In genomic region chr4:139255581-139255980, GRCh38 we compare ENCODE assay signal across 9 cellular contexts. TPM values are rescaled to one million over a fixed set of nuclear protein-coding genes. Genes with fewer than 3 reads are reported as not detected.
DNase-seq lines count a peak whose midpoint lies in the region; ATAC-seq and TF ChIP-seq lines count a peak whose summit lies in the region.
"Not testable (repeated sequence)": the region's sequence is repeated elsewhere in the genome, so short reads cannot be mapped to it uniquely, and the experiment has no call there.
"Had no signal": no experiment of that assay in that cellular context is flagged by ENCODE, and none has a peak within 500 bp of the region (broad histone marks: within the 10 kb centered on the region; RNA-seq: fewer than 3 reads in every experiment).

No MANE protein-coding gene starts in this region.

- H3K79me1 ChIP-seq in IMR-90 (ENCODE audit: low read depth in 1 of 2, low read length in 2 of 2); mesenchymal stem cell (replicated peaks; ENCODE audit: low read length, poor library complexity, severe bottlenecking); trophoblast cell (ENCODE audit: low read length): not testable (repeated sequence)

- H4K5ac ChIP-seq in IMR-90 (ENCODE audit: low read depth, low read length): not testable (repeated sequence)

- not testable (repeated sequence) for H3K4me1 ChIP-seq in GM23338 (ENCODE audit: insufficient read depth); IMR-90 (ENCODE audit: control insufficient read depth, insufficient read depth, low read length); mesenchymal stem cell (ENCODE audit: control insufficient read depth, insufficient read depth, low read depth, low read length); trophoblast cell (ENCODE audit: control insufficient read depth in 1 of 2, insufficient read depth in 2 of 2, low read length in 2 of 2)
- peaks cover 42% of the 10 kb centered on the region for H3K4me1 ChIP-seq in OCI-LY7 (ENCODE audit: insufficient read depth, low read length, poor library complexity, severe bottlenecking)

- not testable (repeated sequence) for H3F3A ChIP-seq in GM23338 (replicated peaks; ENCODE audit: low read depth)

- not testable (repeated sequence) for H3K4me3 Mint-ChIP-seq in GM23338

- H2BK120ac ChIP-seq in IMR-90 (ENCODE audit: low read depth, low read length); mesenchymal stem cell (ENCODE audit: low read depth, low read length); trophoblast cell (ENCODE audit: insufficient read depth, low read length, poor library complexity): not testable (repeated sequence)

- not testable (repeated sequence) for H3K9me3 ChIP-seq in IMR-90 (ENCODE audit: control insufficient read depth, insufficient read depth, low read length); OCI-LY7 (ENCODE audit: low read length); mesenchymal stem cell (ENCODE audit: control insufficient read depth, low read length); trophoblast cell (ENCODE audit: insufficient read depth, low read depth, low read length)

- peak overlapping the region; percentile 8 for H2BK5ac ChIP-seq in IMR-90 (ENCODE audit: low read depth, low read length, poor library complexity, severe bottlenecking)
- not testable (repeated sequence) for H2BK5ac ChIP-seq in mesenchymal stem cell (ENCODE audit: low read depth, low read length, poor library complexity, severe bottlenecking); trophoblast cell (ENCODE audit: low read depth, low read length, poor library complexity)

- not testable (repeated sequence) for H3K9me2 ChIP-seq in GM23338 (ENCODE audit: insufficient read depth); OCI-LY7 (ENCODE audit: insufficient read depth, low read length)

- not testable (repeated sequence) for H3K56ac ChIP-seq in IMR-90 (ENCODE audit: extremely low read depth, insufficient read depth, low read length)

- not testable (repeated sequence) for H3K27ac ChIP-seq in GM23338 (ENCODE audit: low read depth); IMR-90 (ENCODE audit: insufficient read depth, low read length); OCI-LY7 (ENCODE audit: low read depth, low read length, poor library complexity, severe bottlenecking); trophoblast cell (ENCODE audit: low read depth, low read length)
- peak overlapping the region; percentile 61 for H3K27ac ChIP-seq in mesenchymal stem cell (ENCODE audit: low read length, poor library complexity, severe bottlenecking)

- H3K4me2 ChIP-seq in GM23338; IMR-90 (ENCODE audit: low read depth, low read length); OCI-LY7 (ENCODE audit: low read length); mesenchymal stem cell (ENCODE audit: low read length, poor library complexity, severe bottlenecking); trophoblast cell (ENCODE audit: low read length): not testable (repeated sequence)

- not testable (repeated sequence) for H3K14ac ChIP-seq in IMR-90 (replicated peaks; ENCODE audit: low read depth, low read length); mesenchymal stem cell (ENCODE audit: low read length in 2 of 2); trophoblast cell (ENCODE audit: low read length)

- not testable (repeated sequence) for H4K91ac ChIP-seq in IMR-90 (ENCODE audit: insufficient read depth, low read depth, low read length); mesenchymal stem cell (ENCODE audit: low read length); trophoblast cell (ENCODE audit: low read depth, low read length)

- H3K79me2 ChIP-seq in GM23338 (replicated peaks; ENCODE audit: insufficient read depth); OCI-LY7 (ENCODE audit: insufficient read depth, low read depth, low read length); trophoblast cell (ENCODE audit: control insufficient read depth, insufficient read depth, low read length, poor library complexity): not testable (repeated sequence)

- ATAC-seq in GM23338; IMR-90 (ENCODE audit: low read depth): not testable (repeated sequence)

- not testable (repeated sequence) for H2BK12ac ChIP-seq in mesenchymal stem cell (ENCODE audit: low read length in 2 of 2); trophoblast cell (ENCODE audit: low read length)

- not testable (repeated sequence) for H3K9ac ChIP-seq in IMR-90 (ENCODE audit: low read depth, low read length); mesenchymal stem cell (ENCODE audit: low read length); trophoblast cell (ENCODE audit: low read length)

- not testable (repeated sequence) for H3K23ac ChIP-seq in IMR-90 (ENCODE audit: low read depth, low read length); mesenchymal stem cell (ENCODE audit: low read length in 2 of 2); trophoblast cell (ENCODE audit: low read length)

- H3K36me3 Mint-ChIP-seq in GM23338 (ENCODE audit: low read depth): not testable (repeated sequence)

- H4K8ac ChIP-seq in IMR-90 (ENCODE audit: low read depth in 2 of 2, low read length in 2 of 2): 0 out of 4 replicates have a peak overlapping the region, but pooled peaks of 1 of the 2 experiments have one; percentile 19
- not testable (repeated sequence) for H4K8ac ChIP-seq in mesenchymal stem cell (ENCODE audit: low read length); trophoblast cell (ENCODE audit: low read depth, low read length)

- not testable (repeated sequence) for BruUV-seq in IMR-90 (replicated peaks; lab: Mats Ljungman, UMichigan); OCI-LY7 (replicated peaks; lab: Mats Ljungman, UMichigan)

- intact Hi-C loops in IMR-90 (cut with micrococcal nuclease); OCI-LY7 (cut with micrococcal nuclease; ENCODE audit: unreplicated experiment): not testable (repeated sequence)

- not testable (repeated sequence) for TF ChIP-seq RAD21 in IMR-90 (IDR thresholded peaks at IDR 0.05; ENCODE audit: low read length)

- not testable (repeated sequence) for H2AK9ac ChIP-seq in IMR-90 (replicated peaks; ENCODE audit: low read depth, low read length, poor library complexity)

- CTCF ChIA-PET in IMR-90 (lab: Yijun Ruan, JAX): interaction anchor here (0.7 kb wide), 1 partner anchor 11 kb away, joined by 3 read pairs; no protein-coding TSS in a partner anchor
- CTCF ChIA-PET in OCI-LY7 (lab: Charles Lee; ENCODE audit: unreplicated experiment): not testable (repeated sequence)

- DNase-seq in GM23338 (ENCODE audit: low spot score); IMR-90; OCI-LY7 (ENCODE audit: low spot score); mesenchymal stem cell: not testable (repeated sequence)
- peak; percentile 59 to 80 for DNase-seq in trophoblast cell

- not testable (repeated sequence) for H3K27me3 Mint-ChIP-seq in GM23338 (ENCODE audit: insufficient read depth, low read depth, poor library complexity)

- in situ Hi-C loops in IMR-90 (cut with MboI; ENCODE audit: low sequenced_read_pairs): not testable (repeated sequence)

- not testable (repeated sequence) for H3K27ac Mint-ChIP-seq in GM23338

- not testable (repeated sequence) for H4K12ac ChIP-seq in trophoblast cell (ENCODE audit: low read depth, low read length)

- H3K9me3 Mint-ChIP-seq in GM23338: not testable (repeated sequence)

- H3K18ac ChIP-seq in IMR-90 (ENCODE audit: low read depth, low read length); mesenchymal stem cell (ENCODE audit: low read depth in 1 of 2, low read length in 2 of 2); trophoblast cell (ENCODE audit: low read length): not testable (repeated sequence)

- POLR2A ChIA-PET in IMR-90 (lab: Charles Lee; ENCODE audit: unreplicated experiment): not testable (repeated sequence)
- POLR2A ChIA-PET in OCI-LY7 (lab: Charles Lee): interaction anchor here (1.1 to 3.9 kb wide), 6 partner anchors 10 to 22 kb away, joined by 3 to 24 read pairs (median 16); no protein-coding TSS in a partner anchor

- not testable (repeated sequence) for H4K20me1 ChIP-seq in GM23338 (replicated peaks; ENCODE audit: insufficient read depth); IMR-90 (ENCODE audit: insufficient read depth, low read length); OCI-LY7 (ENCODE audit: insufficient read depth, low read length)

- H2AFZ ChIP-seq in GM23338: peak overlapping the region; percentile 9; the same call in 1 of the 2 replicates
- H2AFZ ChIP-seq in IMR-90 (replicated peaks; ENCODE audit: low read length, poor library complexity); mesenchymal stem cell (ENCODE audit: low read depth, low read length); trophoblast cell (ENCODE audit: insufficient read depth, low read length, poor library complexity): not testable (repeated sequence)
- H2AFZ ChIP-seq in OCI-LY7 (ENCODE audit: low read length): peak overlapping the region; percentile 59; the same call in 1 of the 2 replicates

- H2BK15ac ChIP-seq in IMR-90 (ENCODE audit: low read depth, low read length); mesenchymal stem cell (ENCODE audit: low read depth, poor library complexity, severe bottlenecking): not testable (repeated sequence)

- H3K4me3 ChIP-seq in GM23338; IMR-90 (ENCODE audit: insufficient read depth, low read depth, low read length); OCI-LY7 (ENCODE audit: low read depth, low read length, poor library complexity, severe bottlenecking); mesenchymal stem cell (ENCODE audit: insufficient read depth in 1 of 2, low read depth in 1 of 2, low read length in 2 of 2); trophoblast cell (ENCODE audit: low read depth, low read length): not testable (repeated sequence)

- no CpG with 5 or more reads among the region's 6 CpGs for WGBS in IMR-90 (ENCODE audit: extremely low coverage in 2 of 2, insufficient read length in 1 of 2), 2 experiments
- WGBS in mesenchymal stem cell: 94% methylated on average over 6 of the region's 6 CpGs
- no CpG with 5 or more reads among the region's 6 CpGs for whole genome bisulfite sequencing in trophoblast cell (ENCODE audit: extremely low coverage, insufficient coverage, insufficient read length)

- not testable (repeated sequence) for H2AK5ac ChIP-seq in IMR-90 (ENCODE audit: low read depth, low read length); trophoblast cell (ENCODE audit: low read length)
- H2AK5ac ChIP-seq in mesenchymal stem cell (ENCODE audit: low read length, severe bottlenecking): peak overlapping the region; percentile 53

- TF ChIP-seq CTCF in GM23338 (conservative IDR thresholded peaks at IDR 0.05; ENCODE audit: low read depth in 2 of 2); IMR-90 (conservative IDR thresholded peaks at IDR 0.05; ENCODE audit: low read depth, low read length); OCI-LY7 (conservative IDR thresholded peaks at IDR 0.05; ENCODE audit: low read length): not testable (repeated sequence)

- not testable (repeated sequence) for H3K36me3 ChIP-seq in GM23338 (ENCODE audit: insufficient read depth); IMR-90 (ENCODE audit: control insufficient read depth, insufficient read depth, low read length); OCI-LY7 (ENCODE audit: insufficient read depth, low read length); mesenchymal stem cell (ENCODE audit: control insufficient read depth in 1 of 2, insufficient read depth in 2 of 2, low read depth in 1 of 2, low read length in 2 of 2); trophoblast cell (ENCODE audit: control insufficient read depth in 1 of 2, insufficient read depth in 2 of 2, low read length in 2 of 2)

- not testable (repeated sequence) for H3K4me1 Mint-ChIP-seq in GM23338

- TF ChIP-seq POLR2A in IMR-90 (IDR thresholded peaks at IDR 0.05; ENCODE audit: low read depth, low read length): not testable (repeated sequence)

- H2BK20ac ChIP-seq in IMR-90 (ENCODE audit: low read depth, low read length): peak overlapping the region; percentile 16; the same call in 1 of the 2 replicates

- dilution Hi-C loops in IMR-90 (cut with HindIII; ENCODE audit: low sequenced_read_pairs, unreplicated experiment): not testable (repeated sequence)

- not testable (repeated sequence) for H3K4ac ChIP-seq in IMR-90 (ENCODE audit: low read depth, low read length); mesenchymal stem cell (ENCODE audit: low read depth in 1 of 2, low read length in 2 of 2); trophoblast cell (ENCODE audit: low read depth, low read length)

- H3K9me1 ChIP-seq in IMR-90 (ENCODE audit: insufficient read depth, low read length): not testable (repeated sequence)

- not testable (repeated sequence) for H3K27me3 ChIP-seq in GM23338 (ENCODE audit: insufficient read depth); IMR-90 (ENCODE audit: control insufficient read depth, insufficient read depth, low read length); mesenchymal stem cell (ENCODE audit: control insufficient read depth in 1 of 2, insufficient read depth in 1 of 2, low read length in 2 of 2); trophoblast cell (ENCODE audit: insufficient read depth, low read length)

RNA-seq across cellular contexts. Expression of gene MGARP, which starts 24.4 kb away (rescaled TPM):
- total RNA-seq in GM23338 (2014; rRNA removed; shearing (Covaris generic)): 2.4 and 2.8 TPM in 2 replicates
- polyA plus RNA-seq in GM23338 (2016; fragmentation: Nextera tagmentation; extraction: Ambion mirVana): 4.1 and 4.7 TPM in 2 replicates
- total RNA-seq in IMR-90 (2012; rRNA removed): 35.0 and 44.4 TPM in 2 replicates
- polyA plus RNA-seq in IMR-90 (2012; rRNA removed): 34.7 and 35.1 TPM in 2 replicates
- polyA plus RNA-seq in IMR-90 (2012; cell fraction: cytosol; rRNA removed): 26.9 and 31.0 TPM in 2 replicates
- polyA plus RNA-seq in IMR-90 (2012; cell fraction: nucleus; rRNA removed; ENCODE audit: low replicate concordance): 5.1 and 15.3 TPM in 2 replicates
- 0.88 and 2.6 TPM in 2 replicates for total RNA-seq in OCI-LY7 (2014; rRNA removed; shearing (Covaris generic))
- 0.28 TPM in 1 of 2 replicates, not detected in the other for total RNA-seq in OCI-LY7 (2022)
- 2.7 TPM for polyA plus RNA-seq in mesenchymal stem cell (2013, experiment 1 of 2)
- 3.1 TPM for polyA plus RNA-seq in mesenchymal stem cell (2013, experiment 2 of 2)
- 0.06 and 0.14 TPM in 2 replicates for polyA plus RNA-seq in trophoblast cell (2013)
- total RNA-seq: B cell; Calu3; CD4-positive, alpha-beta T cell; CD8-positive, alpha-beta T cell had no signal

RNA-seq across cellular contexts. Expression of gene NAA15, which starts 45.7 kb away (rescaled TPM):
- total RNA-seq in GM23338 (2014; rRNA removed; shearing (Covaris generic)): 95.0 and 101 TPM in 2 replicates
- 48.2 and 80.1 TPM in 2 replicates for polyA plus RNA-seq in GM23338 (2016; fragmentation: Nextera tagmentation; extraction: Ambion mirVana)
- total RNA-seq in IMR-90 (2012; rRNA removed): 43.4 and 106 TPM in 2 replicates
- 8.7 and 11.0 TPM in 2 replicates for polyA plus RNA-seq in IMR-90 (2012; rRNA removed)
- polyA plus RNA-seq in IMR-90 (2012; cell fraction: cytosol; rRNA removed): 1.3 and 1.4 TPM in 2 replicates
- polyA plus RNA-seq in IMR-90 (2012; cell fraction: nucleus; rRNA removed; ENCODE audit: low replicate concordance): 1.2 and 5.0 TPM in 2 replicates
- total RNA-seq in OCI-LY7 (2014; rRNA removed; shearing (Covaris generic)): 45.3 and 50.1 TPM in 2 replicates
- total RNA-seq in OCI-LY7 (2022): 78.7 and 95.9 TPM in 2 replicates
- polyA plus RNA-seq in mesenchymal stem cell (2013, experiment 1 of 2): 16.2 TPM
- polyA plus RNA-seq in mesenchymal stem cell (2013, experiment 2 of 2): 16.5 TPM
- 22.1 and 23.3 TPM in 2 replicates for polyA plus RNA-seq in trophoblast cell (2013)

RNA-seq across cellular contexts. Expression of gene NDUFC1, which starts 46.7 kb away (rescaled TPM):
- total RNA-seq in GM23338 (2014; rRNA removed; shearing (Covaris generic)): 31.8 and 44.4 TPM in 2 replicates
- polyA plus RNA-seq in GM23338 (2016; fragmentation: Nextera tagmentation; extraction: Ambion mirVana) (367 and 418 TPM in 2 replicates), IMR-90 (2012; rRNA removed) (65.1 and 76.5 TPM in 2 replicates)
- total RNA-seq in IMR-90 (2012; rRNA removed) (25.1 and 33.9 TPM in 2 replicates), OCI-LY7 (2022) (63.6 and 69.2 TPM in 2 replicates)
- 59.3 and 67.9 TPM in 2 replicates for polyA plus RNA-seq in IMR-90 (2012; cell fraction: cytosol; rRNA removed)
- 19.7 and 22.4 TPM in 2 replicates for polyA plus RNA-seq in IMR-90 (2012; cell fraction: nucleus; rRNA removed; ENCODE audit: low replicate concordance)
- 52.1 and 82.6 TPM in 2 replicates for total RNA-seq in OCI-LY7 (2014; rRNA removed; shearing (Covaris generic))
- 146 TPM for polyA plus RNA-seq in mesenchymal stem cell (2013, experiment 1 of 2)
- 148 TPM for polyA plus RNA-seq in mesenchymal stem cell (2013, experiment 2 of 2)
- polyA plus RNA-seq in trophoblast cell (2013): 108 and 115 TPM in 2 replicates
